Comparison of ENCODE assay signal across 8 cellular contexts in genomic region chr20:17680128-17680835, GRCh38. TPM values are rescaled to one million over a fixed set of nuclear protein-coding genes. Genes with fewer than 3 reads are reported as not detected.
DNase-seq lines count a peak whose midpoint lies in the region; ATAC-seq and TF ChIP-seq lines count a peak whose summit lies in the region.

No MANE protein-coding gene starts in this region.

- peak overlapping the region; percentile 88 for H3K4me3 Mint-ChIP-seq in CD4-positive, alpha-beta T cell

- H3K4me1 Mint-ChIP-seq in CD4-positive, alpha-beta T cell (ENCODE audit: low read depth) = peaks cover 26% of the 10 kb centered on the region

- no peaks in the 10 kb centered on the region for H3K4me1 ChIP-seq in neuron (ENCODE audit: insufficient read depth, low read length)

- H3K9me3 Mint-ChIP-seq in CD4-positive, alpha-beta T cell = no peaks in the 10 kb centered on the region

- H3K36me3 Mint-ChIP-seq in CD4-positive, alpha-beta T cell (ENCODE audit: low read depth) = peaks cover 31% of the 10 kb centered on the region

- H3K4me3 ChIP-seq in HL-60 (replicated peaks; ENCODE audit: insufficient read depth, low read length) (peak overlapping the region; percentile 79), neuron (ENCODE audit: low read length) (peak overlapping the region; percentile 60)

- peak overlapping the region; percentile 82 for H3K27ac Mint-ChIP-seq in CD4-positive, alpha-beta T cell

- no peak overlapping the region for H2AFZ ChIP-seq in neuron (ENCODE audit: low read depth, low read length)

- POLR2A ChIA-PET in CD4-positive, alpha-beta T cell (lab: Charles Lee) = interaction anchor here (2.9 kb wide), 1 partner anchor 13 kb away, joined by 11 read pairs; no protein-coding TSS in a partner anchor

- H3K27ac ChIP-seq in CD4-positive, alpha-beta T cell (ENCODE audit: low read depth, low read length) = no peak overlapping the region
- H3K27ac ChIP-seq in HL-60 (replicated peaks) (peak overlapping the region; percentile 65), VCaP (peak overlapping the region; percentile 81)

- no peak for TF ChIP-seq CTCF in CD4-positive, alpha-beta T cell (IDR thresholded peaks at IDR 0.05)
- no peak for TF ChIP-seq CTCF in HL-60 (IDR thresholded peaks at IDR 0.05; ENCODE audit: insufficient read depth, low read length)
- TF ChIP-seq CTCF in VCaP (conservative IDR thresholded peaks at IDR 0.05) = no peak

- no peaks in the 10 kb centered on the region for H3K9me3 ChIP-seq in CD4-positive, alpha-beta T cell (ENCODE audit: control insufficient read depth, low read length)
- no peaks in the 10 kb centered on the region for H3K9me3 ChIP-seq in neuron (ENCODE audit: low read length)

- peaks cover 10% of the 10 kb centered on the region for H3K27me3 ChIP-seq in CD4-positive, alpha-beta T cell (ENCODE audit: control insufficient read depth, insufficient read depth, low read length)
- H3K27me3 ChIP-seq in HL-60 (ENCODE audit: insufficient read depth, poor library complexity, severe bottlenecking) = no peaks in the 10 kb centered on the region
- H3K27me3 ChIP-seq in neuron (ENCODE audit: insufficient read depth, low read length) = peaks cover 13% of the 10 kb centered on the region

- no peaks in the 10 kb centered on the region for H3K36me3 ChIP-seq in neuron (ENCODE audit: insufficient read depth, low read length)

- CTCF ChIA-PET in CD4-positive, alpha-beta T cell (lab: Charles Lee) = interaction anchor here (0.6 to 0.9 kb wide), 2 partner anchors 121 to 287 kb away, joined by 3 read pairs; no protein-coding TSS in a partner anchor

- intact Hi-C loops in CD4-positive, alpha-beta T cell (cut with DNase I, micrococcal nuclease) = loop anchor here (2.0 to 10.0 kb wide), 10 partner anchors 68 to 1105 kb away; partner anchors contain the start of genes KAT14 (in 1 of the 2), KIF16B (in 1 of the 2), PET117 (in 1 of the 2) and SEC23B (in 1 of the 2)

- ATAC-seq in CD4-positive, alpha-beta T cell (ENCODE audit: poor library complexity) = no peak
- ATAC-seq in HG02623 (IDR thresholded peaks at IDR 0.05; ENCODE audit: unreplicated experiment) (no peak), HG03108 (IDR thresholded peaks at IDR 0.05; ENCODE audit: unreplicated experiment) (no peak)

- DNase-seq in CD4-positive, alpha-beta T cell = peak in 1 of 10 experiments; percentile 6
- DNase-seq in HL-60 (ENCODE audit: low read depth in 1 of 2, low spot score in 1 of 2) = peak; percentile 19 to 47
- DNase-seq in fibroblast of peridontal ligament (ENCODE audit: extremely low read depth) = peak; percentile 74
- DNase-seq in stimulated activated CD4-positive, alpha-beta T cell treated with anti-CD3 and anti-CD28 coated beads, Interleukin-15, amount 100 ng/mL, for 24 hours = no peak

- peaks cover 11% of the 10 kb centered on the region for H3K27me3 Mint-ChIP-seq in CD4-positive, alpha-beta T cell

RNA-seq across cellular contexts. Expression of gene RRBP1, which starts 1.8 kb away (rescaled TPM):
- 10 to 100 TPM; 26.4 to 27.2 TPM for total RNA-seq in CD4-positive, alpha-beta T cell

RNA-seq across cellular contexts. Expression of gene BANF2, which starts 19.5 kb away (rescaled TPM):
- total RNA-seq in CD4-positive, alpha-beta T cell = not detected
